19 cellular contexts compared by ENCODE assay signal in genomic region chr12:20439634-20440033, GRCh38.
"Had no signal": no experiment of that assay in that cellular context is flagged by ENCODE, and none has a peak within 500 bp of the region (broad histone marks: within the 10 kb centered on the region; RNA-seq: fewer than 3 reads in every experiment).

No MANE protein-coding gene starts in this region.

- H3K36me3 ChIP-seq: neutrophil, SJCRH30, suprapubic skin, upper lobe of left lung had no signal

- H3K27ac Mint-ChIP-seq: activated B cell treated with CpG ODN at 0.5 μM for 24 hours; activated CD8-positive, alpha-beta T cell treated with anti-CD3 and anti-CD28 coated beads, Interleukin-2, amount 10 ng/mL, durations not matched to agents 7 days and 5 days; activated naive CD8-positive, alpha-beta T cell treated with anti-CD3 and anti-CD28 coated beads for 36 hours; natural killer cell had no signal

- H3K9me3 ChIP-seq: neutrophil, SJCRH30, suprapubic skin, upper lobe of left lung had no signal

- H3K27me3 Mint-ChIP-seq: activated B cell treated with CpG ODN at 0.5 μM for 24 hours; activated naive CD8-positive, alpha-beta T cell treated with anti-CD3 and anti-CD28 coated beads for 36 hours had no signal

- ATAC-seq: activated CD8-positive, alpha-beta T cell treated with anti-CD3 and anti-CD28 coated beads, Interleukin-2, amount 10 ng/mL, durations not matched to agents 7 days and 5 days; natural killer cell; stimulated activated naive CD8-positive, alpha-beta T cell treated with anti-CD3 and anti-CD28 coated beads, Interleukin-15, Interleukin-2, amounts not matched to agents 100 U/mL and 50 U/mL, for 24 hours had no signal

- H3K4me1 Mint-ChIP-seq: activated B cell treated with CpG ODN at 0.5 μM for 24 hours; activated naive CD8-positive, alpha-beta T cell treated with anti-CD3 and anti-CD28 coated beads for 36 hours; natural killer cell had no signal

- H3K36me3 Mint-ChIP-seq: activated naive CD8-positive, alpha-beta T cell treated with anti-CD3 and anti-CD28 coated beads for 36 hours; natural killer cell had no signal

- H3K4me3 ChIP-seq: dorsolateral prefrontal cortex, SJCRH30, skin epidermis, suprapubic skin, upper lobe of left lung had no signal

- DNase-seq: activated B cell treated with CpG ODN at 0.5 μM for 24 hours; activated CD4-positive, alpha-beta T cell treated with anti-CD3 and anti-CD28 coated beads for 48 hours; activated CD8-positive, alpha-beta memory T cell treated with anti-CD3 and anti-CD28 coated beads, Interleukin-2, amount 50 U/mL, for 48 hours; activated CD8-positive, alpha-beta T cell treated with anti-CD3 and anti-CD28 coated beads, Interleukin-2, amount 10 ng/mL, durations not matched to agents 7 days and 5 days; activated gamma-delta T cell treated with Interleukin-2 at 50 U/mL for 16 hours; activated naive CD8-positive, alpha-beta T cell treated with anti-CD3 and anti-CD28 coated beads for 36 hours; dorsolateral prefrontal cortex; foreskin fibroblast; head of caudate nucleus; natural killer cell; posterior cingulate gyrus; retina; SJCRH30; stimulated activated CD4-positive, alpha-beta T cell treated with anti-CD3 and anti-CD28 coated beads, Interleukin-4, amount 100 ng/mL, for 4 hours; stimulated activated naive CD8-positive, alpha-beta T cell treated with anti-CD3 and anti-CD28 coated beads, Interleukin-15, Interleukin-2, amounts not matched to agents 100 U/mL and 50 U/mL, for 24 hours; upper lobe of left lung had no signal

- H3K27ac ChIP-seq: dorsolateral prefrontal cortex, neutrophil, SJCRH30, suprapubic skin, upper lobe of left lung had no signal

- H3K27me3 ChIP-seq: neutrophil, SJCRH30, suprapubic skin, upper lobe of left lung had no signal

- H3K4me3 Mint-ChIP-seq: activated B cell treated with CpG ODN at 0.5 μM for 24 hours; activated CD8-positive, alpha-beta T cell treated with anti-CD3 and anti-CD28 coated beads, Interleukin-2, amount 10 ng/mL, durations not matched to agents 7 days and 5 days; activated naive CD8-positive, alpha-beta T cell treated with anti-CD3 and anti-CD28 coated beads for 36 hours; natural killer cell had no signal

- H3K9me3 Mint-ChIP-seq: activated B cell treated with CpG ODN at 0.5 μM for 24 hours; activated naive CD8-positive, alpha-beta T cell treated with anti-CD3 and anti-CD28 coated beads for 36 hours; natural killer cell had no signal

- H3K4me1 ChIP-seq: SJCRH30 had no signal
